Comparison of ENCODE assay signal across 1 cellular context in genomic region chr18:41265047-41265446, GRCh38.
TF ChIP-seq lines count a peak whose summit lies in the region.

No MANE protein-coding gene starts in this region.

TF ChIP-seq in IMR-90, 13 proteins besides CTCF, POLR2A, EP300 and RAD21:
- TF ChIP-seq FOS (IDR thresholded peaks at IDR 0.05; ENCODE audit: low read depth, low read length) (no peak), NFE2L2 (IDR thresholded peaks at IDR 0.05; ENCODE audit: low read depth, low read length) (no peak), BHLHE40 (IDR thresholded peaks at IDR 0.05; ENCODE audit: low read depth, low read length) (peak; percentile 83), USF2 (IDR thresholded peaks at IDR 0.05; ENCODE audit: low read depth, low read length) (no peak), RCOR1 (IDR thresholded peaks at IDR 0.05; ENCODE audit: insufficient replicate concordance, low read length) (no peak), RFX5 (IDR thresholded peaks at IDR 0.05; ENCODE audit: low read depth, low read length) (no peak)
